9 cellular contexts compared by ENCODE assay signal in the genomic region with DNA sequence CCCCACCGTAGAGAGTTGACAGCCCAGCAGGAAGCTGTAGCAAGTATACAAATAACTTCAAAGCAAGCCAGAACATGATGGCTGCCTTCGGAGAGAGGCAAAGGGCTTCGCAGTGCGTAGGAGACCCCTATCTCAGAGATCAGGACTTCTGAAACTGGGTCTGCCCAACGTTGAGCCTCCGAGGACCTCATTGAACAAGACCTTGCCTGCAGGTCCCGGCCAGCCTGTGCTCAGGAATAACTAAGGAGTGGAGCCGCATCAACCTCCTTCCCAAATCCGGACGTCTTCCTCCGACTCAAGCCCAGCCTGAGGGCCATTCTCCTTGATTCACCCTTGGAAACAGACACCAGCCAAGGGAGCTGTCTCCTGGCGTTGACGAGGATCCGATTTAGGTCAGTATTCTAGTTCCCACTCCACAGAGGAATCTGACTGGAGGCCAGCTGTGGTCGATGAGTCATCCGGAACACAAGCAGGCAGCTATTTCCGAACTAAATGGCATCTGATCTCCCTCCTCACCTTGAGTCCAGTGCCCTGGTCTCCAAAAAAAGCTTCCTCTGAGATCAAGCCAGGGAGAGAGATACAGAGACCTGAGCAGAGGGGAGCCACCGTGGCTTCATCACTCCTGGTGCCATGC.
A peak's percentile ranks its signal among the peaks of the same experiment; 100 is the strongest.
DNase-seq lines count a peak whose midpoint lies in the region; ATAC-seq, FAIRE-seq and TF ChIP-seq lines count a peak whose summit lies in the region.
"Had no signal": no experiment of that assay in that cellular context is flagged by ENCODE, and none has a peak within 500 bp of the region (broad histone marks: within the 10 kb centered on the region; RNA-seq: fewer than 3 reads in every experiment).

No MANE protein-coding gene starts in this region.

- peak overlapping the region; percentile 44 for H3K27ac ChIP-seq in skeletal muscle tissue (ENCODE audit: low read depth, low read length)

- peaks cover 9 to 12% (median 11%) of the 10 kb centered on the region in 3 donors for H3K4me1 ChIP-seq in skeletal muscle tissue (ENCODE audit: control insufficient read depth in 3 of 3, insufficient read depth in 3 of 3, low read length in 3 of 3)

- in situ Hi-C loops in SK-MEL-5 (cut with HindIII; ENCODE audit: low pct_unique_long_range_greater_than_20kb, low sequenced_read_pairs), result no loop called here

- no peak for ATAC-seq in HG03342 (IDR thresholded peaks at IDR 0.05; ENCODE audit: unreplicated experiment)

- peak; percentile 83 for DNase-seq in H54 (ENCODE audit: insufficient read length, low spot score)
- DNase-seq in SK-MEL-5 (ENCODE audit: low read depth, low spot score), result peak; percentile 48
- peak; percentile 30 for DNase-seq in fibroblast of peridontal ligament (ENCODE audit: extremely low read depth)
- DNase-seq in posterior vena cava (ENCODE audit: low spot score), result no peak
- no peak for DNase-seq in occipital lobe (lab: John Stamatoyannopoulos, UW)
- DNase-seq: NCI-H2227 treated with DMSO at 0.1 percent for 48 hours had no signal

- no peak for TF ChIP-seq POLR2A in H54 (IDR thresholded peaks at IDR 0.05; ENCODE audit: low read depth, low read length)

- no peak overlapping the region for H3K4me3 ChIP-seq in skeletal muscle tissue (ENCODE audit: low read length in 3 of 3)

- H3K36me3 ChIP-seq in skeletal muscle tissue (ENCODE audit: control insufficient read depth in 3 of 3, insufficient read depth in 3 of 3, low read length in 3 of 3), result no peaks in the 10 kb centered on the region

- H3K9ac ChIP-seq in skeletal muscle tissue (ENCODE audit: low read depth in 1 of 3, low read length in 3 of 3), result no peak overlapping the region

- intact Hi-C loops in posterior vena cava (cut with DNase I), result no loop called here

- no peaks in the 10 kb centered on the region for H3K27me3 ChIP-seq in skeletal muscle tissue (ENCODE audit: control insufficient read depth in 3 of 3, insufficient read depth in 3 of 3, low read length in 3 of 3)

- no peaks in the 10 kb centered on the region for H3K9me3 ChIP-seq in skeletal muscle tissue (ENCODE audit: control insufficient read depth in 3 of 3, low read length in 3 of 3)

- peak; percentile 84 for FAIRE-seq in H54 (lab: Jason Lieb, UNC)
- FAIRE-seq: G401.6 had no signal

Comparison
In these comparisons a context has a peak if more than half of its experiments do, and no peak if none do; other contexts are left out.
1. DNase-seq: peak in H54 (single experiment), SK-MEL-5 (single experiment) and fibroblast of peridontal ligament (single experiment); none in posterior vena cava (single experiment) and occipital lobe (single experiment).